In the genomic region with DNA sequence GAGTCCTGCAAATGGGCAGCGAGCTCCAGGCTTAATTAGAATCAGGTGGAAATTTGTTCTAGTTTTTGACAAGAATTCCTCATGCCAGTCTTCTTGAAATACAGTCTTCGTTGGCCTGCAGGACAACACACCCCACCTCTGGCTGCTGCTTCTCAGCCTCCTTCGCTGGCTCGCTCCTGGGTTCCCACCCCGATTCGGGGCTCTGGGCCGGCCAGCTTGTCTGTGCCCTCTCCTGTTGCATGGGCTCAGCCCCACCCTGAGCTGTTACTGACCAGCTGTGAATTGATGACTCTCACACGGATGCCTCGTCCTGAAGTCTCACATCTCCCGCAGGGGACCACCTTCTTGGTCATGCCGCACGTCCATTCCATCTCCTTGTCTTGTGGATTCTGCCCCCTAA, we compare ENCODE assay signal across 27 cellular contexts. TPM values are rescaled to one million over a fixed set of nuclear protein-coding genes. Genes with fewer than 3 reads are reported as not detected.
"Had no signal": no experiment of that assay in that cellular context is flagged by ENCODE, and none has a peak within 500 bp of the region (broad histone marks: within the 10 kb centered on the region; RNA-seq: fewer than 3 reads in every experiment).

No MANE protein-coding gene starts in this region.

- H3K27ac Mint-ChIP-seq: activated CD8-positive, alpha-beta memory T cell treated with anti-CD3 and anti-CD28 coated beads, Interleukin-2, amount 10 ng/mL, durations not matched to agents 7 days and 5 days; activated CD8-positive, alpha-beta T cell treated with anti-CD3 and anti-CD28 coated beads, Interleukin-2, amount 10 ng/mL, durations not matched to agents 7 days and 5 days; activated naive CD4-positive, alpha-beta T cell treated with anti-CD3 and anti-CD28 coated beads, Interleukin-2, amount 50 U/mL, for 72 hours; T-helper 1 cell treated with Interleukin-12 subunit alpha and Interleukin-12 subunit beta and Interleukin-4 antibody, amounts not matched to agents 30 μg/mL and 1 μg/mL, for 36 hours had no signal

- H3K9me3 ChIP-seq: SJSA1 had no signal

- H3K27ac ChIP-seq: SJSA1 had no signal

- H3K4me3 ChIP-seq: K562, SJSA1 had no signal

- H3K4me1 Mint-ChIP-seq: activated CD8-positive, alpha-beta memory T cell treated with anti-CD3 and anti-CD28 coated beads, Interleukin-2, amount 10 ng/mL, durations not matched to agents 7 days and 5 days had no signal

- H3K4me1 ChIP-seq: SJSA1 had no signal

- ATAC-seq: activated CD8-positive, alpha-beta memory T cell treated with anti-CD3 and anti-CD28 coated beads, Interleukin-2, amount 10 ng/mL, durations not matched to agents 7 days and 5 days; activated CD8-positive, alpha-beta T cell treated with anti-CD3 and anti-CD28 coated beads, Interleukin-2, amount 10 ng/mL, durations not matched to agents 7 days and 5 days; activated naive CD4-positive, alpha-beta T cell treated with anti-CD3 and anti-CD28 coated beads, Interleukin-2, amount 50 U/mL, for 72 hours; activated T-cell treated with anti-CD3 and anti-CD28 coated beads, Interleukin-2, amount 50 U/mL, for 4 hours; K562; Panc1 had no signal

- FAIRE-seq: K562 had no signal

- H3K36me3 ChIP-seq: SJSA1 had no signal

- H3K4me3 Mint-ChIP-seq: activated CD8-positive, alpha-beta memory T cell treated with anti-CD3 and anti-CD28 coated beads, Interleukin-2, amount 10 ng/mL, durations not matched to agents 7 days and 5 days; activated CD8-positive, alpha-beta T cell treated with anti-CD3 and anti-CD28 coated beads, Interleukin-2, amount 10 ng/mL, durations not matched to agents 7 days and 5 days; activated T-cell treated with anti-CD3 and anti-CD28 coated beads, Interleukin-2, amount 50 U/mL, for 4 hours; T-helper 1 cell treated with Interleukin-12 subunit alpha and Interleukin-12 subunit beta and Interleukin-4 antibody, amounts not matched to agents 30 μg/mL and 1 μg/mL, for 36 hours had no signal

- DNase-seq: activated CD4-positive, alpha-beta T cell treated with anti-CD3 and anti-CD28 coated beads for 48 hours; activated CD4-positive, alpha-beta T cell treated with anti-CD3 and anti-CD28 coated beads, Interleukin-2, amount 50 U/mL, for 4 hours; activated CD4-positive, CD25-positive, alpha-beta regulatory T cell treated with anti-CD3 and anti-CD28 coated beads, Interleukin-2, amount 50 U/mL, for 72 hours; activated CD8-positive, alpha-beta memory T cell treated with anti-CD3 and anti-CD28 coated beads, Interleukin-2, amount 10 ng/mL, durations not matched to agents 7 days and 5 days; activated CD8-positive, alpha-beta T cell treated with anti-CD3 and anti-CD28 coated beads, Interleukin-2, amount 10 ng/mL, durations not matched to agents 7 days and 5 days; activated effector memory CD4-positive, alpha-beta T cell treated with anti-CD3 and anti-CD28 coated beads, Interleukin-2, amount 50 U/mL, for 16 hours; activated naive CD4-positive, alpha-beta T cell treated with Interleukin-2 at 50 U/mL for 16 hours; activated T-cell treated with anti-CD3 and anti-CD28 coated beads, Interleukin-2, amount 50 U/mL, for 4 hours; caudate nucleus; Karpas-422; MM.1S; NCI-H1105; NCI-H1436; NCI-H1694 treated with DMSO at 0.1 percent for 48 hours; NCI-H2029 treated with DMSO at 0.1 percent for 48 hours; NCI-H345; NCI-H510A; NCI-H526 treated with DMSO at 0.1 percent for 48 hours; NK-92 treated with Interleukin-12 subunit alpha and Interleukin-12 subunit beta, amount 100 ng/mL, for 24 hours; OCI-M1; RPMI8226; SHP77 had no signal

RNA-seq across cellular contexts. Expression of a gene that starts 21.0 kb away (rescaled TPM):
- total RNA-seq: activated CD8-positive, alpha-beta memory T cell treated with anti-CD3 and anti-CD28 coated beads, Interleukin-2, amount 10 ng/mL, durations not matched to agents 7 days and 5 days; activated CD8-positive, alpha-beta T cell treated with anti-CD3 and anti-CD28 coated beads, Interleukin-2, amount 10 ng/mL, durations not matched to agents 7 days and 5 days; activated naive CD4-positive, alpha-beta T cell treated with anti-CD3 and anti-CD28 coated beads, Interleukin-2, amount 50 U/mL, for 72 hours; activated T-cell treated with anti-CD3 and anti-CD28 coated beads, Interleukin-2, amount 50 U/mL, for 4 hours had no signal
